In the genomic region with DNA sequence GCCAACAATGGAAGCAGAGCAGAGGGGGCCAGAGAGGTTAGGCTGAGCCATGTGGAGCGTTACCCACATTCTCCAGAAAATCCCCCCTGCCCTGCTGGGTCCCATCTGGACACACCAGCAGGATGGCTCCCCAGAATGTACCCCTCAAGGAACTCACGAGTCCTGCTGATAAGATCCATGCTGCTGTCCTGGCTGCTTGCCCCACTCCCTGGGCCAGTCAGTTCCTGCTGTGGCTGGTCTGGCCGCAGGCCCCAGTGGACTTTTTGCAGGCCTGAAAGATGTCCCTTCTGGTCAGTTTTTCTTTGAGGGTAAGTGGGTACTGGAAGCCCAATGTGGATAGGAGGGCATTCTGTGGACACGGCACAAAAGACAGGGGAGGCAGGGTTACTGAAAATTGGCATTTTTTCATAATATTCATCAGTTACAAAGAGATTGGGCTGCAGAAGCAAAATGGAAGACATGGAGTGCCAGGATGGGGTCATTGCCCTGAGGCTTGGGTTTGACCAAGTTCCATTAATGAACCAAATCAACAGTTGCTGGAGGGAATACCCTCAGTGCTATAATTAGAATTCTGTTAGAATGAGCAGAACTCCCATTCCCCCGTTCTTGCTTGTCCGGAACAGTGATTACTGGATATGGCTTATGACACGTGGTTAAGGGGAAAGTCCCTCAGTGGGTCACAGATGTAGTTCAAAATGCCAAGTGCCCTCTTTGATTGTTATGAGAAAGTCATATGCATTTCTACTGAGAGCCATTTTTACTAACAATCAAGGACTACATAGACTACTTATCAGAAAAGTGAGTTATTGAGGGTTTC, we compare ENCODE assay signal across 1 cellular context.
TF ChIP-seq lines count a peak whose summit lies in the region.

No MANE protein-coding gene starts in this region.

TF ChIP-seq in K562, 482 proteins besides CTCF, POLR2A, EP300 and RAD21 (continues in another document):
- 0 out of 2 replicates have a peak, but pooled peaks have one; percentile 43 for TF ChIP-seq BHLHE40 (IDR thresholded peaks at IDR 0.05; ENCODE audit: low read length)
- peak; percentile 23; the same call in 1 of the 2 replicates for TF ChIP-seq NFIC (IDR thresholded peaks at IDR 0.05)
- TF ChIP-seq, protein P1, sequence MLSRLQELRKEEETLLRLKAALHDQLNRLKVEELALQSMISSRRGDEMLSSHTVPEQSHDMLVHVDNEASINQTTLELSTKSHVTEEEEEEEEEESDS (CRISPR knock-in tag; IDR thresholded peaks at IDR 0.05): no peak
- TF ChIP-seq, protein P2, sequence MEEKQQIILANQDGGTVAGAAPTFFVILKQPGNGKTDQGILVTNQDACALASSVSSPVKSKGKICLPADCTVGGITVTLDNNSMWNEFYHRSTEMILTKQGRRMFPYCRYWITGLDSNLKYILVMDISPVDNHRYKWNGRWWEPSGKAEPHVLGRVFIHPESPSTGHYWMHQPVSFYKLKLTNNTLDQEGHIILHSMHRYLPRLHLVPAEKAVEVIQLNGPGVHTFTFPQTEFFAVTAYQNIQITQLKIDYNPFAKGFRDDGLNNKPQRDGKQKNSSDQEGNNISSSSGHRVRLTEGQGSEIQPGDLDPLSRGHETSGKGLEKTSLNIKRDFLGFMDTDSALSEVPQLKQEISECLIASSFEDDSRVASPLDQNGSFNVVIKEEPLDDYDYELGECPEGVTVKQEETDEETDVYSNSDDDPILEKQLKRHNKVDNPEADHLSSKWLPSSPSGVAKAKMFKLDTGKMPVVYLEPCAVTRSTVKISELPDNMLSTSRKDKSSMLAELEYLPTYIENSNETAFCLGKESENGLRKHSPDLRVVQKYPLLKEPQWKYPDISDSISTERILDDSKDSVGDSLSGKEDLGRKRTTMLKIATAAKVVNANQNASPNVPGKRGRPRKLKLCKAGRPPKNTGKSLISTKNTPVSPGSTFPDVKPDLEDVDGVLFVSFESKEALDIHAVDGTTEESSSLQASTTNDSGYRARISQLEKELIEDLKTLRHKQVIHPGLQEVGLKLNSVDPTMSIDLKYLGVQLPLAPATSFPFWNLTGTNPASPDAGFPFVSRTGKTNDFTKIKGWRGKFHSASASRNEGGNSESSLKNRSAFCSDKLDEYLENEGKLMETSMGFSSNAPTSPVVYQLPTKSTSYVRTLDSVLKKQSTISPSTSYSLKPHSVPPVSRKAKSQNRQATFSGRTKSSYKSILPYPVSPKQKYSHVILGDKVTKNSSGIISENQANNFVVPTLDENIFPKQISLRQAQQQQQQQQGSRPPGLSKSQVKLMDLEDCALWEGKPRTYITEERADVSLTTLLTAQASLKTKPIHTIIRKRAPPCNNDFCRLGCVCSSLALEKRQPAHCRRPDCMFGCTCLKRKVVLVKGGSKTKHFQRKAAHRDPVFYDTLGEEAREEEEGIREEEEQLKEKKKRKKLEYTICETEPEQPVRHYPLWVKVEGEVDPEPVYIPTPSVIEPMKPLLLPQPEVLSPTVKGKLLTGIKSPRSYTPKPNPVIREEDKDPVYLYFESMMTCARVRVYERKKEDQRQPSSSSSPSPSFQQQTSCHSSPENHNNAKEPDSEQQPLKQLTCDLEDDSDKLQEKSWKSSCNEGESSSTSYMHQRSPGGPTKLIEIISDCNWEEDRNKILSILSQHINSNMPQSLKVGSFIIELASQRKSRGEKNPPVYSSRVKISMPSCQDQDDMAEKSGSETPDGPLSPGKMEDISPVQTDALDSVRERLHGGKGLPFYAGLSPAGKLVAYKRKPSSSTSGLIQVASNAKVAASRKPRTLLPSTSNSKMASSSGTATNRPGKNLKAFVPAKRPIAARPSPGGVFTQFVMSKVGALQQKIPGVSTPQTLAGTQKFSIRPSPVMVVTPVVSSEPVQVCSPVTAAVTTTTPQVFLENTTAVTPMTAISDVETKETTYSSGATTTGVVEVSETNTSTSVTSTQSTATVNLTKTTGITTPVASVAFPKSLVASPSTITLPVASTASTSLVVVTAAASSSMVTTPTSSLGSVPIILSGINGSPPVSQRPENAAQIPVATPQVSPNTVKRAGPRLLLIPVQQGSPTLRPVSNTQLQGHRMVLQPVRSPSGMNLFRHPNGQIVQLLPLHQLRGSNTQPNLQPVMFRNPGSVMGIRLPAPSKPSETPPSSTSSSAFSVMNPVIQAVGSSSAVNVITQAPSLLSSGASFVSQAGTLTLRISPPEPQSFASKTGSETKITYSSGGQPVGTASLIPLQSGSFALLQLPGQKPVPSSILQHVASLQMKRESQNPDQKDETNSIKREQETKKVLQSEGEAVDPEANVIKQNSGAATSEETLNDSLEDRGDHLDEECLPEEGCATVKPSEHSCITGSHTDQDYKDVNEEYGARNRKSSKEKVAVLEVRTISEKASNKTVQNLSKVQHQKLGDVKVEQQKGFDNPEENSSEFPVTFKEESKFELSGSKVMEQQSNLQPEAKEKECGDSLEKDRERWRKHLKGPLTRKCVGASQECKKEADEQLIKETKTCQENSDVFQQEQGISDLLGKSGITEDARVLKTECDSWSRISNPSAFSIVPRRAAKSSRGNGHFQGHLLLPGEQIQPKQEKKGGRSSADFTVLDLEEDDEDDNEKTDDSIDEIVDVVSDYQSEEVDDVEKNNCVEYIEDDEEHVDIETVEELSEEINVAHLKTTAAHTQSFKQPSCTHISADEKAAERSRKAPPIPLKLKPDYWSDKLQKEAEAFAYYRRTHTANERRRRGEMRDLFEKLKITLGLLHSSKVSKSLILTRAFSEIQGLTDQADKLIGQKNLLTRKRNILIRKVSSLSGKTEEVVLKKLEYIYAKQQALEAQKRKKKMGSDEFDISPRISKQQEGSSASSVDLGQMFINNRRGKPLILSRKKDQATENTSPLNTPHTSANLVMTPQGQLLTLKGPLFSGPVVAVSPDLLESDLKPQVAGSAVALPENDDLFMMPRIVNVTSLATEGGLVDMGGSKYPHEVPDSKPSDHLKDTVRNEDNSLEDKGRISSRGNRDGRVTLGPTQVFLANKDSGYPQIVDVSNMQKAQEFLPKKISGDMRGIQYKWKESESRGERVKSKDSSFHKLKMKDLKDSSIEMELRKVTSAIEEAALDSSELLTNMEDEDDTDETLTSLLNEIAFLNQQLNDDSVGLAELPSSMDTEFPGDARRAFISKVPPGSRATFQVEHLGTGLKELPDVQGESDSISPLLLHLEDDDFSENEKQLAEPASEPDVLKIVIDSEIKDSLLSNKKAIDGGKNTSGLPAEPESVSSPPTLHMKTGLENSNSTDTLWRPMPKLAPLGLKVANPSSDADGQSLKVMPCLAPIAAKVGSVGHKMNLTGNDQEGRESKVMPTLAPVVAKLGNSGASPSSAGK (IDR thresholded peaks at IDR 0.05): peak; percentile 60
- no peak for TF ChIP-seq TBL1XR1 (IDR thresholded peaks at IDR 0.05; ENCODE audit: low read length in 2 of 2)
- no peak for TF ChIP-seq NFE2L1 (tag; IDR thresholded peaks at IDR 0.05; ENCODE audit: borderline replicate concordance, low read depth)
- no peak for TF ChIP-seq ASH1L (IDR thresholded peaks at IDR 0.05; ENCODE audit: borderline replicate concordance, low read depth, partially characterized antibody)
- 0 out of 2 replicates have a peak, but pooled peaks have one; percentile 47 for TF ChIP-seq E2F3 (CRISPR knock-in tag; IDR thresholded peaks at IDR 0.05)
- no peak for TF ChIP-seq ZNF785 (CRISPR knock-in tag; IDR thresholded peaks at IDR 0.05)
- peak; percentile 56; the same call in 1 of the 2 replicates for TF ChIP-seq PYGO2 (tag; IDR thresholded peaks at IDR 0.05)
- 0 out of 2 replicates have a peak, but pooled peaks have one; percentile 61 for TF ChIP-seq ZNF197 (CRISPR knock-in tag; IDR thresholded peaks at IDR 0.05; ENCODE audit: low read depth)
- TF ChIP-seq CBFA2T2 (conservative IDR thresholded peaks at IDR 0.05): no peak
- TF ChIP-seq CEBPG (CRISPR knock-in tag; IDR thresholded peaks at IDR 0.05): no peak
- TF ChIP-seq CEBPG (tag; conservative IDR thresholded peaks at IDR 0.05 in 1 of 2, IDR thresholded peaks at IDR 0.05 in 1 of 2): no peak
- TF ChIP-seq SMAD2 (IDR thresholded peaks at IDR 0.05; ENCODE audit: low read depth, low read length): no peak
- TF ChIP-seq, protein P3, sequence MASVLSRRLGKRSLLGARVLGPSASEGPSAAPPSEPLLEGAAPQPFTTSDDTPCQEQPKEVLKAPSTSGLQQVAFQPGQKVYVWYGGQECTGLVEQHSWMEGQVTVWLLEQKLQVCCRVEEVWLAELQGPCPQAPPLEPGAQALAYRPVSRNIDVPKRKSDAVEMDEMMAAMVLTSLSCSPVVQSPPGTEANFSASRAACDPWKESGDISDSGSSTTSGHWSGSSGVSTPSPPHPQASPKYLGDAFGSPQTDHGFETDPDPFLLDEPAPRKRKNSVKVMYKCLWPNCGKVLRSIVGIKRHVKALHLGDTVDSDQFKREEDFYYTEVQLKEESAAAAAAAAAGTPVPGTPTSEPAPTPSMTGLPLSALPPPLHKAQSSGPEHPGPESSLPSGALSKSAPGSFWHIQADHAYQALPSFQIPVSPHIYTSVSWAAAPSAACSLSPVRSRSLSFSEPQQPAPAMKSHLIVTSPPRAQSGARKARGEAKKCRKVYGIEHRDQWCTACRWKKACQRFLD (CRISPR knock-in tag; IDR thresholded peaks at IDR 0.05): peak; percentile 60; the same call in 1 of the 2 replicates
- peak; percentile 39; the same call in 1 of the 2 replicates for TF ChIP-seq ZNF589 (CRISPR knock-in tag; IDR thresholded peaks at IDR 0.05; ENCODE audit: low read depth)
- TF ChIP-seq, protein P4, sequence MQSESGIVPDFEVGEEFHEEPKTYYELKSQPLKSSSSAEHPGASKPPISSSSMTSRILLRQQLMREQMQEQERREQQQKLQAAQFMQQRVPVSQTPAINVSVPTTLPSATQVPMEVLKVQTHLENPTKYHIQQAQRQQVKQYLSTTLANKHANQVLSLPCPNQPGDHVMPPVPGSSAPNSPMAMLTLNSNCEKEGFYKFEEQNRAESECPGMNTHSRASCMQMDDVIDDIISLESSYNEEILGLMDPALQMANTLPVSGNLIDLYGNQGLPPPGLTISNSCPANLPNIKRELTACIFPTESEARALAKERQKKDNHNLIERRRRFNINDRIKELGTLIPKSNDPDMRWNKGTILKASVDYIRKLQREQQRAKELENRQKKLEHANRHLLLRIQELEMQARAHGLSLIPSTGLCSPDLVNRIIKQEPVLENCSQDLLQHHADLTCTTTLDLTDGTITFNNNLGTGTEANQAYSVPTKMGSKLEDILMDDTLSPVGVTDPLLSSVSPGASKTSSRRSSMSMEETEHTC (IDR thresholded peaks at IDR 0.05): peak; percentile 41; the same call in 1 of the 2 replicates
- TF ChIP-seq, protein P5, sequence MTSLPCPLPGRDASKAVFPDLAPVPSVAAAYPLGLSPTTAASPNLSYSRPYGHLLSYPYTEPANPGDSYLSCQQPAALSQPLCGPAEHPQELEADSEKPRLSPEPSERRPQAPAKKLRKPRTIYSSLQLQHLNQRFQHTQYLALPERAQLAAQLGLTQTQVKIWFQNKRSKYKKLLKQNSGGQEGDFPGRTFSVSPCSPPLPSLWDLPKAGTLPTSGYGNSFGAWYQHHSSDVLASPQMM (CRISPR knock-in tag; IDR thresholded peaks at IDR 0.05): no peak
- TF ChIP-seq NCOA4 (IDR thresholded peaks at IDR 0.05; ENCODE audit: partially characterized antibody): no peak
- TF ChIP-seq L3MBTL2 (IDR thresholded peaks at IDR 0.05): peak; percentile 57; the same call in 1 of the 2 replicates
- TF ChIP-seq ZNF239 (CRISPR knock-in tag; IDR thresholded peaks at IDR 0.05): no peak
- no peak for TF ChIP-seq ZNF232 (CRISPR knock-in tag; IDR thresholded peaks at IDR 0.05)
- no peak for TF ChIP-seq ZNF445 (CRISPR knock-in tag; IDR thresholded peaks at IDR 0.05; ENCODE audit: low read depth)
- TF ChIP-seq HMGN3 (IDR thresholded peaks at IDR 0.05; ENCODE audit: borderline replicate concordance, extremely low read depth, insufficient read length, low read depth, low read length): no peak
- no peak for TF ChIP-seq PHTF2 (CRISPR knock-in tag; IDR thresholded peaks at IDR 0.05)
- TF ChIP-seq PPARD (CRISPR knock-in tag; IDR thresholded peaks at IDR 0.05): no peak
- TF ChIP-seq ERF (CRISPR knock-in tag; IDR thresholded peaks at IDR 0.05): no peak
- TF ChIP-seq POLR3A (IDR thresholded peaks at IDR 0.05; ENCODE audit: borderline replicate concordance, extremely low read depth, insufficient read depth, insufficient read length): no peak
- TF ChIP-seq RBM34 (IDR thresholded peaks at IDR 0.05; ENCODE audit: borderline replicate concordance, insufficient read depth, low read length): no peak
- TF ChIP-seq, protein P6, sequence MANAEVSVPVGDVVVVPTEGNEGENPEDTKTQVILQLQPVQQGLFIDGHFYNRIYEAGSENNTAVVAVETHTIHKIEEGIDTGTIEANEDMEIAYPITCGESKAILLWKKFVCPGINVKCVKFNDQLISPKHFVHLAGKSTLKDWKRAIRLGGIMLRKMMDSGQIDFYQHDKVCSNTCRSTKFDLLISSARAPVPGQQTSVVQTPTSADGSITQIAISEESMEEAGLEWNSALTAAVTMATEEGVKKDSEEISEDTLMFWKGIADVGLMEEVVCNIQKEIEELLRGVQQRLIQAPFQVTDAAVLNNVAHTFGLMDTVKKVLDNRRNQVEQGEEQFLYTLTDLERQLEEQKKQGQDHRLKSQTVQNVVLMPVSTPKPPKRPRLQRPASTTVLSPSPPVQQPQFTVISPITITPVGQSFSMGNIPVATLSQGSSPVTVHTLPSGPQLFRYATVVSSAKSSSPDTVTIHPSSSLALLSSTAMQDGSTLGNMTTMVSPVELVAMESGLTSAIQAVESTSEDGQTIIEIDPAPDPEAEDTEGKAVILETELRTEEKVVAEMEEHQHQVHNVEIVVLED (CRISPR knock-in tag; IDR thresholded peaks at IDR 0.05): no peak
- TF ChIP-seq CCAR2 (IDR thresholded peaks at IDR 0.05; ENCODE audit: low read depth, low read length): no peak
- no peak for TF ChIP-seq MCM5 (IDR thresholded peaks at IDR 0.05; ENCODE audit: low read depth)
- no peak for TF ChIP-seq SETDB1 (IDR thresholded peaks at IDR 0.05; ENCODE audit: low read length)
- no peak for TF ChIP-seq POU5F1 (IDR thresholded peaks at IDR 0.05; ENCODE audit: borderline replicate concordance, low read depth, low read length, partially characterized antibody)
- TF ChIP-seq, protein P7, sequence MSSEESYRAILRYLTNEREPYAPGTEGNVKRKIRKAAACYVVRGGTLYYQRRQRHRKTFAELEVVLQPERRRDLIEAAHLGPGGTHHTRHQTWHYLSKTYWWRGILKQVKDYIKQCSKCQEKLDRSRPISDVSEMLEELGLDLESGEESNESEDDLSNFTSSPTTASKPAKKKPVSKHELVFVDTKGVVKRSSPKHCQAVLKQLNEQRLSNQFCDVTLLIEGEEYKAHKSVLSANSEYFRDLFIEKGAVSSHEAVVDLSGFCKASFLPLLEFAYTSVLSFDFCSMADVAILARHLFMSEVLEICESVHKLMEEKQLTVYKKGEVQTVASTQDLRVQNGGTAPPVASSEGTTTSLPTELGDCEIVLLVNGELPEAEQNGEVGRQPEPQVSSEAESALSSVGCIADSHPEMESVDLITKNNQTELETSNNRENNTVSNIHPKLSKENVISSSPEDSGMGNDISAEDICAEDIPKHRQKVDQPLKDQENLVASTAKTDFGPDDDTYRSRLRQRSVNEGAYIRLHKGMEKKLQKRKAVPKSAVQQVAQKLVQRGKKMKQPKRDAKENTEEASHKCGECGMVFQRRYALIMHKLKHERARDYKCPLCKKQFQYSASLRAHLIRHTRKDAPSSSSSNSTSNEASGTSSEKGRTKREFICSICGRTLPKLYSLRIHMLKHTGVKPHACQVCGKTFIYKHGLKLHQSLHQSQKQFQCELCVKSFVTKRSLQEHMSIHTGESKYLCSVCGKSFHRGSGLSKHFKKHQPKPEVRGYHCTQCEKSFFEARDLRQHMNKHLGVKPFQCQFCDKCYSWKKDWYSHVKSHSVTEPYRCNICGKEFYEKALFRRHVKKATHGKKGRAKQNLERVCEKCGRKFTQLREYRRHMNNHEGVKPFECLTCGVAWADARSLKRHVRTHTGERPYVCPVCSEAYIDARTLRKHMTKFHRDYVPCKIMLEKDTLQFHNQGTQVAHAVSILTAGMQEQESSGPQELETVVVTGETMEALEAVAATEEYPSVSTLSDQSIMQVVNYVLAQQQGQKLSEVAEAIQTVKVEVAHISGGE (CRISPR knock-in tag; IDR thresholded peaks at IDR 0.05): 0 out of 6 replicates have a peak, but pooled peaks of 1 of the 3 experiments have one; percentile 18
